8 cellular contexts compared by ENCODE assay signal in the genomic region with DNA sequence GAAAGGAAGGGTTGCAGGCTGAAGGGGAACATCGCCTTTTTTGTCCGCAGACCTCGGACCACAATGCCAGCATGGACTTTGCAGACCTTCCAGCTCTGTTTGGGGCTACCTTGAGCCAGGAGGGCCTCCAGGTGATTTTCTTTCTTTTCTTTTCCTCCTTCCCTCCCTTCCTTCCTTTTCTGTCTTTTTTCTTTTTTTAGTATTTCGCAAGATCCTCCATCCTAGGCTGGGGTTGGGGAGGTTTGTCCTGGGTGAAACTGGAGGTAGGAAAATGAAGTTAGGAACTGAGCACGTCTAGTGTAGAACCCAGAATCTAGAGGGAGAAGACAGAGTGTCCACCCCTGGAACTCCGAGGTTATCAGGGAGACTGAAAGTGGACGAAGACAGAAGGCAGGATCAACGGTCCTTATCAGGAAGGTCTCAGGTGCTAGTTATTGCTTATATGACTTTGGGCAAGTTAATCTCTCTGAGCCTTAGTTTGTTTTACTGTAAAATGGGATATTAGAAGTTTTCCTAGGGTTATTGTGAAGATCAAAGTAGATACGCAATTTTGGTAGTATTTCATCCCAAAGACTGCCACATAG. TPM values are rescaled to one million over a fixed set of nuclear protein-coding genes. Genes with fewer than 3 reads are reported as not detected.
DNase-seq lines count a peak whose midpoint lies in the region; ATAC-seq and TF ChIP-seq lines count a peak whose summit lies in the region.

No MANE protein-coding gene starts in this region.

- peaks cover 52% of the 10 kb centered on the region for H3K4me1 ChIP-seq in psoas muscle

- H3K36me3 ChIP-seq in SU-DHL-6 (ENCODE audit: low read length) (peaks cover 1% of the 10 kb centered on the region; the same call in 1 of the 2 replicates), psoas muscle (ENCODE audit: insufficient read depth in 1 of 2, low read depth in 1 of 2) (peaks cover 0 to 66% of the 10 kb centered on the region in 2 donors)

- H3K27me3 ChIP-seq in SU-DHL-6 (ENCODE audit: low read length), result no peaks in the 10 kb centered on the region
- no peaks in the 10 kb centered on the region for H3K27me3 ChIP-seq in psoas muscle (ENCODE audit: insufficient read depth in 3 of 3, low read length in 2 of 3)

- peaks cover 57% of the 10 kb centered on the region for H3K79me2 ChIP-seq in SU-DHL-6 (ENCODE audit: insufficient read depth, low read length)

- H3K9me3 ChIP-seq in SU-DHL-6 (ENCODE audit: insufficient read depth, low read length), result no peaks in the 10 kb centered on the region
- H3K9me3 ChIP-seq in psoas muscle, result no peaks in the 10 kb centered on the region

- TF ChIP-seq CTCF in GM12864 (IDR thresholded peaks at IDR 0.05; ENCODE audit: low read depth, low read length, missing control alignments), result no peak
- no peak for TF ChIP-seq CTCF in SU-DHL-6 (IDR thresholded peaks at IDR 0.05; ENCODE audit: insufficient read depth, low read length, poor library complexity, severe bottlenecking)
- no peak for TF ChIP-seq CTCF in fibroblast of mammary gland (conservative IDR thresholded peaks at IDR 0.05; ENCODE audit: control insufficient read depth, insufficient read depth, low read depth, low read length)
- no peak for TF ChIP-seq CTCF in psoas muscle (IDR thresholded peaks at IDR 0.05)
- no peak for TF ChIP-seq CTCF in GM10266 (IDR thresholded peaks at IDR 0.05; ENCODE audit: control insufficient read depth, insufficient read depth, low read depth, missing control alignments)

- peak overlapping the region; percentile 97 for H3K4me2 ChIP-seq in SU-DHL-6 (ENCODE audit: low read depth, low read length, poor library complexity, severe bottlenecking)

- in situ Hi-C loops in ACHN (cut with HindIII; ENCODE audit: low pct_ligation_motif_present, low pct_unique_long_range_greater_than_20kb, low sequenced_read_pairs), result no loop called here

- no peaks in the 10 kb centered on the region; the same call in 1 of the 2 replicates for H4K20me1 ChIP-seq in SU-DHL-6 (ENCODE audit: low read depth, low read length)

- H3K9me2 ChIP-seq in SU-DHL-6 (replicated peaks; ENCODE audit: insufficient read depth, low read length), result no peaks in the 10 kb centered on the region

- no peak for DNase-seq in GM12864 (ENCODE audit: low read depth)
- DNase-seq in fibroblast of mammary gland (ENCODE audit: low read depth), result no peak
- no peak for DNase-seq in psoas muscle
- no peak for DNase-seq in GM10266 (ENCODE audit: extremely low spot score)
- no peak for DNase-seq in ACHN
- no peak for DNase-seq in iPS-NIHi11 (ENCODE audit: low spot score)
- DNase-seq in NK-92 treated with Interleukin-12 subunit alpha and Interleukin-12 subunit beta, amount 100 ng/mL, for 24 hours (lab: John Stamatoyannopoulos, UW), result no peak

- intact Hi-C loops in psoas muscle (cut with DNase I), result loop anchor here (5.0 kb wide), 3 partner anchors 34 to 56 kb away; a partner anchor contains a TSS

- H3K27ac ChIP-seq in SU-DHL-6 (ENCODE audit: low read depth, low read length) (peak overlapping the region; percentile 88), psoas muscle (peak overlapping the region; percentile 95)

- ATAC-seq in psoas muscle, result no peak

- peak overlapping the region; percentile 90 for H3K4me3 ChIP-seq in GM12864 (ENCODE audit: low read depth, low read length)
- peak overlapping the region; percentile 78 for H3K4me3 ChIP-seq in SU-DHL-6 (ENCODE audit: insufficient read depth, low read length, poor library complexity, severe bottlenecking)
- peak overlapping the region; percentile 94 for H3K4me3 ChIP-seq in fibroblast of mammary gland (ENCODE audit: control insufficient read depth, low read depth, low read length)
- H3K4me3 ChIP-seq in psoas muscle, result peak overlapping the region; percentile 80

- H3F3A ChIP-seq in SU-DHL-6 (ENCODE audit: insufficient read depth), result peaks cover 47% of the 10 kb centered on the region

- no peak overlapping the region for H2AFZ ChIP-seq in SU-DHL-6 (ENCODE audit: low read depth, low read length, severe bottlenecking)

- H3K9ac ChIP-seq in SU-DHL-6 (ENCODE audit: low read length), result peak overlapping the region; percentile 93

- 27 to 32% (median 30%) methylated on average over 9 of the region's 9 CpGs for WGBS in psoas muscle, 3 donors

RNA-seq across cellular contexts. Expression of a gene that starts 1.1 kb away (rescaled TPM):
- 10 to 100 TPM; 85.1 to 96.3 (median 87.3) TPM for total RNA-seq in psoas muscle
- 100 to 1,000 TPM in 1 of 3 donors, 10 to 100 TPM in 2; 85.7 to 151 (median 100.0) TPM for polyA plus RNA-seq in psoas muscle

RNA-seq across cellular contexts. Expression of a gene that starts 1.3 kb away (rescaled TPM):
- 100 to 1,000 TPM in 3 of 4 donors, 10 to 100 TPM in 1; 97.1 to 225 (median 143) TPM for total RNA-seq in psoas muscle
- polyA plus RNA-seq in psoas muscle, result 100 to 1,000 TPM; 125 to 163 (median 128) TPM

RNA-seq across cellular contexts. Expression of a gene that starts 7.2 kb away (rescaled TPM):
- total RNA-seq in psoas muscle, result 100 to 1,000 TPM; 149 to 253 (median 205) TPM
- 1,000 to 10,000 TPM in 1 of 3 donors, 100 to 1,000 TPM in 2; 220 to 1,518 (median 312) TPM for polyA plus RNA-seq in psoas muscle

RNA-seq across cellular contexts. Expression of a gene that starts 9.0 kb away (rescaled TPM):
- total RNA-seq in psoas muscle, result under 1 TPM in 1 of 4 donors, not detected in 3; 0.10 TPM
- under 1 TPM in 2 of 3 donors, not detected in 1; 0.04 to 0.05 TPM for polyA plus RNA-seq in psoas muscle

RNA-seq across cellular contexts. Expression of a gene that starts 9.8 kb away (rescaled TPM):
- total RNA-seq in psoas muscle, result 1,000 to 10,000 TPM; 2,251 to 3,238 (median 2,533) TPM
- 1,000 to 10,000 TPM; 1,126 to 5,696 (median 4,322) TPM for polyA plus RNA-seq in psoas muscle
